ENCODE assay signal across 2 cellular contexts in the genomic region with DNA sequence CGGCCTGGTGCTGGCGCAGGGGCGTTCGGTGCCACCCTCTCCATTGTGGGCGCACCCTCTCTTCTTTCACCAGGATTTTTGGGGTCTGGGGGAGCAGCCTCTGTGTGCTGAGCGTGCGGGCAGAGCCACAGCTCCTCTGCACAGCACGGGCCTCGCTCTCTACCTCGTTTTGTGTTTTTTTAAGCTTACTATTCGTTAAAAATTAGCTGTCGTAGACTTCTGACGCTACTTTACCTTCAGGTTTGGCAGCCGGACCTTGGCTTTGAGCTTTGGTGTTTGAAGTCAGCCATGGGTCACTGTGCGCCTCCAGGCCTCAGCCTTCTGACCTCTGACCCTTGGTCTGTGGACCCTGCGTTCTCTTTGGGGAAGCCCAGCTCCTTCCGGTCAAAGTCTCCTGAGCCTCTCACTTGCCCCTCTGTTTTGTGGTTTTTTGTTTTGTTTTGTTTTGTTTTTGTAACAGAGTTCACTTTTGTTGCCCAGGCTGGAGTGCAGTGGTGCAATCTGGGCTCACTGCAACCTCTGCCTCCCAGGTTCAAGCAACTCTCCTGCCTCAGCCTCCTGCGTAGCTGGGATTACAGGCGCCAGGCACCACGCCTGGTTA.
TF ChIP-seq lines count a peak whose summit lies in the region.

No MANE protein-coding gene starts in this region.

TF ChIP-seq in GM23338, 12 proteins besides CTCF, POLR2A, EP300 and RAD21 (continues in another document):
- no peak for TF ChIP-seq NANOG (IDR thresholded peaks at IDR 0.05; ENCODE audit: borderline replicate concordance)
- no peak for TF ChIP-seq POLR2AphosphoS5 (IDR thresholded peaks at IDR 0.05; ENCODE audit: low read depth)
- no peak for TF ChIP-seq ZNF331 (CRISPR knock-in tag; IDR thresholded peaks at IDR 0.05; ENCODE audit: low read depth)
- no peak for TF ChIP-seq EZH2 (IDR thresholded peaks at IDR 0.05; ENCODE audit: low read depth, unreplicated experiment)
- TF ChIP-seq JUNB (IDR thresholded peaks at IDR 0.05; ENCODE audit: unreplicated experiment), result no peak
- TF ChIP-seq, protein P1, sequence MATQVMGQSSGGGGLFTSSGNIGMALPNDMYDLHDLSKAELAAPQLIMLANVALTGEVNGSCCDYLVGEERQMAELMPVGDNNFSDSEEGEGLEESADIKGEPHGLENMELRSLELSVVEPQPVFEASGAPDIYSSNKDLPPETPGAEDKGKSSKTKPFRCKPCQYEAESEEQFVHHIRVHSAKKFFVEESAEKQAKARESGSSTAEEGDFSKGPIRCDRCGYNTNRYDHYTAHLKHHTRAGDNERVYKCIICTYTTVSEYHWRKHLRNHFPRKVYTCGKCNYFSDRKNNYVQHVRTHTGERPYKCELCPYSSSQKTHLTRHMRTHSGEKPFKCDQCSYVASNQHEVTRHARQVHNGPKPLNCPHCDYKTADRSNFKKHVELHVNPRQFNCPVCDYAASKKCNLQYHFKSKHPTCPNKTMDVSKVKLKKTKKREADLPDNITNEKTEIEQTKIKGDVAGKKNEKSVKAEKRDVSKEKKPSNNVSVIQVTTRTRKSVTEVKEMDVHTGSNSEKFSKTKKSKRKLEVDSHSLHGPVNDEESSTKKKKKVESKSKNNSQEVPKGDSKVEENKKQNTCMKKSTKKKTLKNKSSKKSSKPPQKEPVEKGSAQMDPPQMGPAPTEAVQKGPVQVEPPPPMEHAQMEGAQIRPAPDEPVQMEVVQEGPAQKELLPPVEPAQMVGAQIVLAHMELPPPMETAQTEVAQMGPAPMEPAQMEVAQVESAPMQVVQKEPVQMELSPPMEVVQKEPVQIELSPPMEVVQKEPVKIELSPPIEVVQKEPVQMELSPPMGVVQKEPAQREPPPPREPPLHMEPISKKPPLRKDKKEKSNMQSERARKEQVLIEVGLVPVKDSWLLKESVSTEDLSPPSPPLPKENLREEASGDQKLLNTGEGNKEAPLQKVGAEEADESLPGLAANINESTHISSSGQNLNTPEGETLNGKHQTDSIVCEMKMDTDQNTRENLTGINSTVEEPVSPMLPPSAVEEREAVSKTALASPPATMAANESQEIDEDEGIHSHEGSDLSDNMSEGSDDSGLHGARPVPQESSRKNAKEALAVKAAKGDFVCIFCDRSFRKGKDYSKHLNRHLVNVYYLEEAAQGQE (IDR thresholded peaks at IDR 0.05; ENCODE audit: unreplicated experiment), result no peak
- TF ChIP-seq STAT1 (IDR thresholded peaks at IDR 0.05; ENCODE audit: unreplicated experiment), result no peak
- TF ChIP-seq, protein P2, sequence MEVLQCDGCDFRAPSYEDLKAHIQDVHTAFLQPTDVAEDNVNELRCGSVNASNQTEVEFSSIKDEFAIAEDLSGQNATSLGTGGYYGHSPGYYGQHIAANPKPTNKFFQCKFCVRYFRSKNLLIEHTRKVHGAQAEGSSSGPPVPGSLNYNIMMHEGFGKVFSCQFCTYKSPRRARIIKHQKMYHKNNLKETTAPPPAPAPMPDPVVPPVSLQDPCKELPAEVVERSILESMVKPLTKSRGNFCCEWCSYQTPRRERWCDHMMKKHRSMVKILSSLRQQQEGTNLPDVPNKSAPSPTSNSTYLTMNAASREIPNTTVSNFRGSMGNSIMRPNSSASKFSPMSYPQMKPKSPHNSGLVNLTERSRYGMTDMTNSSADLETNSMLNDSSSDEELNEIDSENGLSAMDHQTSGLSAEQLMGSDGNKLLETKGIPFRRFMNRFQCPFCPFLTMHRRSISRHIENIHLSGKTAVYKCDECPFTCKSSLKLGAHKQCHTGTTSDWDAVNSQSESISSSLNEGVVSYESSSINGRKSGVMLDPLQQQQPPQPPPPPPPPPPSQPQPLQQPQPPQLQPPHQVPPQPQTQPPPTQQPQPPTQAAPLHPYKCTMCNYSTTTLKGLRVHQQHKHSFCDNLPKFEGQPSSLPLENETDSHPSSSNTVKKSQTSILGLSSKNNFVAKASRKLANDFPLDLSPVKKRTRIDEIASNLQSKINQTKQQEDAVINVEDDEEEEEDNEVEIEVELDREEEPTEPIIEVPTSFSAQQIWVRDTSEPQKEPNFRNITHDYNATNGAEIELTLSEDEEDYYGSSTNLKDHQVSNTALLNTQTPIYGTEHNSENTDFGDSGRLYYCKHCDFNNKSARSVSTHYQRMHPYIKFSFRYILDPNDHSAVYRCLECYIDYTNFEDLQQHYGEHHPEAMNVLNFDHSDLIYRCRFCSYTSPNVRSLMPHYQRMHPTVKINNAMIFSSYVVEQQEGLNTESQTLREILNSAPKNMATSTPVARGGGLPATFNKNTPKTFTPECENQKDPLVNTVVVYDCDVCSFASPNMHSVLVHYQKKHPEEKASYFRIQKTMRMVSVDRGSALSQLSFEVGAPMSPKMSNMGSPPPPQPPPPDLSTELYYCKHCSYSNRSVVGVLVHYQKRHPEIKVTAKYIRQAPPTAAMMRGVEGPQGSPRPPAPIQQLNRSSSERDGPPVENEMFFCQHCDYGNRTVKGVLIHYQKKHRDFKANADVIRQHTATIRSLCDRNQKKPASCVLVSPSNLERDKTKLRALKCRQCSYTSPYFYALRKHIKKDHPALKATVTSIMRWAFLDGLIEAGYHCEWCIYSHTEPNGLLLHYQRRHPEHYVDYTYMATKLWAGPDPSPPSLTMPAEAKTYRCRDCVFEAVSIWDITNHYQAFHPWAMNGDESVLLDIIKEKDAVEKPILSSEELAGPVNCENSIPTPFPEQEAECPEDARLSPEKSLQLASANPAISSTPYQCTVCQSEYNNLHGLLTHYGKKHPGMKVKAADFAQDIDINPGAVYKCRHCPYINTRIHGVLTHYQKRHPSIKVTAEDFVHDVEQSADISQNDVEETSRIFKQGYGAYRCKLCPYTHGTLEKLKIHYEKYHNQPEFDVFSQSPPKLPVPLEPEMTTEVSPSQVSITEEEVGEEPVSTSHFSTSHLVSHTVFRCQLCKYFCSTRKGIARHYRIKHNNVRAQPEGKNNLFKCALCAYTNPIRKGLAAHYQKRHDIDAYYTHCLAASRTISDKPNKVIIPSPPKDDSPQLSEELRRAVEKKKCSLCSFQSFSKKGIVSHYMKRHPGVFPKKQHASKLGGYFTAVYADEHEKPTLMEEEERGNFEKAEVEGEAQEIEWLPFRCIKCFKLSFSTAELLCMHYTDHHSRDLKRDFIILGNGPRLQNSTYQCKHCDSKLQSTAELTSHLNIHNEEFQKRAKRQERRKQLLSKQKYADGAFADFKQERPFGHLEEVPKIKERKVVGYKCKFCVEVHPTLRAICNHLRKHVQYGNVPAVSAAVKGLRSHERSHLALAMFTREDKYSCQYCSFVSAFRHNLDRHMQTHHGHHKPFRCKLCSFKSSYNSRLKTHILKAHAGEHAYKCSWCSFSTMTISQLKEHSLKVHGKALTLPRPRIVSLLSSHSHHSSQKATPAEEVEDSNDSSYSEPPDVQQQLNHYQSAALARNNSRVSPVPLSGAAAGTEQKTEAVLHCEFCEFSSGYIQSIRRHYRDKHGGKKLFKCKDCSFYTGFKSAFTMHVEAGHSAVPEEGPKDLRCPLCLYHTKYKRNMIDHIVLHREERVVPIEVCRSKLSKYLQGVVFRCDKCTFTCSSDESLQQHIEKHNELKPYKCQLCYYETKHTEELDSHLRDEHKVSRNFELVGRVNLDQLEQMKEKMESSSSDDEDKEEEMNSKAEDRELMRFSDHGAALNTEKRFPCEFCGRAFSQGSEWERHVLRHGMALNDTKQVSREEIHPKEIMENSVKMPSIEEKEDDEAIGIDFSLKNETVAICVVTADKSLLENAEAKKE (CRISPR knock-in tag; IDR thresholded peaks at IDR 0.05), result no peak
- no peak for TF ChIP-seq ETS1 (IDR thresholded peaks at IDR 0.05)

TF ChIP-seq in HepG2, 621 proteins besides CTCF, POLR2A, EP300 and RAD21 (continues in another document):
- TF ChIP-seq AHDC1 (CRISPR knock-in tag; IDR thresholded peaks at IDR 0.05; ENCODE audit: borderline replicate concordance) (peak; percentile 77; the same call in 1 of the 2 replicates), ZNF713 (CRISPR knock-in tag; IDR thresholded peaks at IDR 0.05) (no peak), ZNF263 (CRISPR knock-in tag; IDR thresholded peaks at IDR 0.05) (no peak), ZNF616 (CRISPR knock-in tag; IDR thresholded peaks at IDR 0.05; ENCODE audit: low read depth) (no peak), HNRNPK (IDR thresholded peaks at IDR 0.05; ENCODE audit: low read depth, low read length, poor library complexity, severe bottlenecking) (no peak), NR2F6 (IDR thresholded peaks at IDR 0.05) (peak; percentile 98), NR2F6 (CRISPR knock-in tag; IDR thresholded peaks at IDR 0.05) (peak; percentile 99), TBX2 (CRISPR knock-in tag; IDR thresholded peaks at IDR 0.05; ENCODE audit: borderline replicate concordance) (peak; percentile 82), ETV6 (CRISPR knock-in tag; conservative IDR thresholded peaks at IDR 0.05) (no peak), ZNF747 (CRISPR knock-in tag; IDR thresholded peaks at IDR 0.05; ENCODE audit: borderline replicate concordance) (no peak), ZNF607 (CRISPR knock-in tag; IDR thresholded peaks at IDR 0.05; ENCODE audit: borderline replicate concordance) (no peak), ZNF629 (CRISPR knock-in tag; conservative IDR thresholded peaks at IDR 0.05) (0 out of 2 replicates have a peak, but pooled peaks have one; percentile 18), DRAP1 (CRISPR knock-in tag; IDR thresholded peaks at IDR 0.05) (no peak; the same call in 1 of the 2 replicates), MEF2D (CRISPR knock-in tag; IDR thresholded peaks at IDR 0.05) (peak; percentile 60; the same call in 1 of the 2 replicates), ZNF350 (CRISPR knock-in tag; IDR thresholded peaks at IDR 0.05; ENCODE audit: borderline replicate concordance, low read depth) (0 out of 2 replicates have a peak, but pooled peaks have one; percentile 82), HNF4G (IDR thresholded peaks at IDR 0.05; ENCODE audit: borderline replicate concordance, low read depth, low read length) (peak; percentile 97), HNF4G (CRISPR knock-in tag; IDR thresholded peaks at IDR 0.05; ENCODE audit: borderline replicate concordance, low read depth) (peak; percentile 98), FOXK1 (CRISPR knock-in tag; IDR thresholded peaks at IDR 0.05; ENCODE audit: borderline replicate concordance, low read depth) (peak; percentile 86; the same call in 1 of the 2 replicates)
- TF ChIP-seq, protein P3, sequence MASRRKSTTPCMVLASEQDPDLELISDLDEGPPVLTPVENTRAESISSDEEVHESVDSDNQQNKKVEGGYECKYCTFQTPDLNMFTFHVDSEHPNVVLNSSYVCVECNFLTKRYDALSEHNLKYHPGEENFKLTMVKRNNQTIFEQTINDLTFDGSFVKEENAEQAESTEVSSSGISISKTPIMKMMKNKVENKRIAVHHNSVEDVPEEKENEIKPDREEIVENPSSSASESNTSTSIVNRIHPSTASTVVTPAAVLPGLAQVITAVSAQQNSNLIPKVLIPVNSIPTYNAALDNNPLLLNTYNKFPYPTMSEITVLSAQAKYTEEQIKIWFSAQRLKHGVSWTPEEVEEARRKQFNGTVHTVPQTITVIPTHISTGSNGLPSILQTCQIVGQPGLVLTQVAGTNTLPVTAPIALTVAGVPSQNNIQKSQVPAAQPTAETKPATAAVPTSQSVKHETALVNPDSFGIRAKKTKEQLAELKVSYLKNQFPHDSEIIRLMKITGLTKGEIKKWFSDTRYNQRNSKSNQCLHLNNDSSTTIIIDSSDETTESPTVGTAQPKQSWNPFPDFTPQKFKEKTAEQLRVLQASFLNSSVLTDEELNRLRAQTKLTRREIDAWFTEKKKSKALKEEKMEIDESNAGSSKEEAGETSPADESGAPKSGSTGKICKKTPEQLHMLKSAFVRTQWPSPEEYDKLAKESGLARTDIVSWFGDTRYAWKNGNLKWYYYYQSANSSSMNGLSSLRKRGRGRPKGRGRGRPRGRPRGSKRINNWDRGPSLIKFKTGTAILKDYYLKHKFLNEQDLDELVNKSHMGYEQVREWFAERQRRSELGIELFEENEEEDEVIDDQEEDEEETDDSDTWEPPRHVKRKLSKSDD (CRISPR knock-in tag; IDR thresholded peaks at IDR 0.05; ENCODE audit: low read depth), result 0 out of 2 replicates have a peak, but pooled peaks have one; percentile 68
- TF ChIP-seq, protein P4, sequence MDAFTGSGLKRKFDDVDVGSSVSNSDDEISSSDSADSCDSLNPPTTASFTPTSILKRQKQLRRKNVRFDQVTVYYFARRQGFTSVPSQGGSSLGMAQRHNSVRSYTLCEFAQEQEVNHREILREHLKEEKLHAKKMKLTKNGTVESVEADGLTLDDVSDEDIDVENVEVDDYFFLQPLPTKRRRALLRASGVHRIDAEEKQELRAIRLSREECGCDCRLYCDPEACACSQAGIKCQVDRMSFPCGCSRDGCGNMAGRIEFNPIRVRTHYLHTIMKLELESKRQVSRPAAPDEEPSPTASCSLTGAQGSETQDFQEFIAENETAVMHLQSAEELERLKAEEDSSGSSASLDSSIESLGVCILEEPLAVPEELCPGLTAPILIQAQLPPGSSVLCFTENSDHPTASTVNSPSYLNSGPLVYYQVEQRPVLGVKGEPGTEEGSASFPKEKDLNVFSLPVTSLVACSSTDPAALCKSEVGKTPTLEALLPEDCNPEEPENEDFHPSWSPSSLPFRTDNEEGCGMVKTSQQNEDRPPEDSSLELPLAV (CRISPR knock-in tag; conservative IDR thresholded peaks at IDR 0.05; ENCODE audit: low read depth), result no peak
